12 cellular contexts compared by ENCODE assay signal in the genomic region with DNA sequence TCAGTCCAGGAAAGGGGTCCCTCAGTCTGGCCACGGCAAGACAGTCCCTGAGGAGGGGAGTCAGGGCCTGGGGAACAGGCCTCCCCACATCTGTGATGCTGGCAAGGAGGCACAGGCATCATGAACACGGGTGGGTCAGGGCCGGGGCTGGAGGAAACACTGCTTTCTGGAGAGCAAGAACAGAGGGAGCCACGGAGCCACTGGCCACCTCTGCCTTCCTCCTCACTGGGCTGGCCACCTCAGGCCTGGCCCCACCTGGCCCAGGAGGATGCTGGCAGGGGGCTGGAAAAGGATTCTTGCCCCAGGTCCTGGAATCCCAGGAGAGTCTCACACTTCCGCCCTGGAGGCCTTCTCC. TPM values are rescaled to one million over a fixed set of nuclear protein-coding genes. Genes with fewer than 3 reads are reported as not detected.
DNase-seq lines count a peak whose midpoint lies in the region; ATAC-seq, FAIRE-seq and TF ChIP-seq lines count a peak whose summit lies in the region.
"Had no signal": no experiment of that assay in that cellular context is flagged by ENCODE, and none has a peak within 500 bp of the region (broad histone marks: within the 10 kb centered on the region; RNA-seq: fewer than 3 reads in every experiment).

No MANE protein-coding gene starts in this region.

- dilution Hi-C loops in keratinocyte (cut with MboI; ENCODE audit: extremely low pct_ligation_motif_present, low sequenced_read_pairs): no loop called here

- H3K36me3 Mint-ChIP-seq in T-helper 17 cell (ENCODE audit: low read depth) (no peaks in the 10 kb centered on the region), type B pancreatic cell (no peaks in the 10 kb centered on the region)

- H3K9me3 Mint-ChIP-seq in type B pancreatic cell: no peaks in the 10 kb centered on the region

- no peak overlapping the region for H3K4me3 ChIP-seq in heart right ventricle
- H3K4me3 ChIP-seq in keratinocyte (ENCODE audit: control insufficient read depth in 2 of 3, extremely low read depth in 1 of 3, insufficient read depth in 2 of 3, low read depth in 1 of 3, low read length in 3 of 3): no peak overlapping the region
- H3K4me3 ChIP-seq: smooth muscle cell had no signal

- peaks cover 0 to 11% (median 0%) of the 10 kb centered on the region in 7 donors for H3K27me3 ChIP-seq in heart right ventricle
- H3K27me3 ChIP-seq in keratinocyte (ENCODE audit: control insufficient read depth, extremely low read depth, insufficient read depth, low read length): no peaks in the 10 kb centered on the region

- no peaks in the 10 kb centered on the region for H3K36me3 ChIP-seq in heart right ventricle
- H3K36me3 ChIP-seq in keratinocyte (ENCODE audit: control insufficient read depth in 2 of 2, extremely low read depth in 1 of 2, insufficient read depth in 2 of 2, low read length in 2 of 2): peaks cover 7 to 13% of the 10 kb centered on the region in 2 experiments

- peaks cover 32% of the 10 kb centered on the region for H3K4me1 Mint-ChIP-seq in T-helper 17 cell
- peaks cover 48% of the 10 kb centered on the region for H3K4me1 Mint-ChIP-seq in type B pancreatic cell (ENCODE audit: unreplicated experiment)

- TF ChIP-seq CTCF in heart right ventricle (IDR thresholded peaks at IDR 0.05) (no peak), keratinocyte (optimal IDR thresholded peaks at IDR 0.05 in 1 of 3, IDR thresholded peaks at IDR 0.05 in 1 of 3, conservative IDR thresholded peaks at IDR 0.05 in 1 of 3; ENCODE audit: extremely low read depth in 1 of 3, insufficient read depth in 2 of 3, low read length in 3 of 3) (no peak), type B pancreatic cell (conservative IDR thresholded peaks at IDR 0.05) (no peak)

- H3K27me3 Mint-ChIP-seq in T-helper 17 cell (peaks cover 4% of the 10 kb centered on the region), type B pancreatic cell (peaks cover 11% of the 10 kb centered on the region)

- H3K9me1 ChIP-seq in keratinocyte (ENCODE audit: control insufficient read depth, extremely low read depth, insufficient read depth, low read length): peaks cover 7% of the 10 kb centered on the region

- no peak overlapping the region for H2AFZ ChIP-seq in keratinocyte (ENCODE audit: control insufficient read depth, low read length)

- no peak overlapping the region for H3K4me2 ChIP-seq in keratinocyte (ENCODE audit: control insufficient read depth, extremely low read depth, insufficient read depth, low read depth, low read length)

- no peak for FAIRE-seq in keratinocyte (lab: Jason Lieb, UNC)

- H3K27ac ChIP-seq in heart right ventricle (peak overlapping the region in 9 of 10 donors; percentile 1 to 74 (median 40)), keratinocyte (ENCODE audit: control insufficient read depth, insufficient read depth, low read length) (peak overlapping the region; percentile 70)

- DNase-seq in heart right ventricle: no peak
- no peak for DNase-seq in cardiac septum (ENCODE audit: low spot score)
- no peak for DNase-seq in T-helper 17 cell
- no peak for DNase-seq in keratinocyte (ENCODE audit: low read depth, low spot score)
- DNase-seq in type B pancreatic cell (ENCODE audit: extremely low spot score, unreplicated experiment): no peak
- DNase-seq in mucosa of gallbladder (ENCODE audit: low spot score): no peak
- DNase-seq in DMS153 (lab: John Stamatoyannopoulos, UW): no peak
- DNase-seq: cerebellar nuclear complex, GF-D8, NCI-H345 had no signal

- peaks cover 10% of the 10 kb centered on the region for H3K79me2 ChIP-seq in keratinocyte (ENCODE audit: control insufficient read depth, insufficient read depth, low read length)

- H3K4me3 Mint-ChIP-seq in T-helper 17 cell (peak overlapping the region; percentile 87), type B pancreatic cell (no peak overlapping the region)

- H3K27ac Mint-ChIP-seq in T-helper 17 cell: peak overlapping the region; percentile 92
- H3K27ac Mint-ChIP-seq in type B pancreatic cell: peak overlapping the region; percentile 94

- intact Hi-C loops in heart right ventricle (cut with DNase I): loop anchor here in 2 of 10 donors (5.0 kb wide), 1 partner anchor 42 kb away; no protein-coding TSS in a partner anchor
- intact Hi-C loops in cardiac septum (cut with DNase I): no loop called here

- H3K4me1 ChIP-seq in heart right ventricle (peaks cover 13 to 68% (median 52%) of the 10 kb centered on the region in 9 donors), keratinocyte (ENCODE audit: control insufficient read depth, extremely low read depth, insufficient read depth, low read length) (peaks cover 42% of the 10 kb centered on the region)

- ATAC-seq in heart right ventricle (no peak), T-helper 17 cell (no peak), HG03097 (IDR thresholded peaks at IDR 0.05; ENCODE audit: low FRiP score, unreplicated experiment) (no peak)

- H4K20me1 ChIP-seq in keratinocyte (ENCODE audit: control insufficient read depth, extremely low read depth, insufficient read depth, low read length): peaks cover 7% of the 10 kb centered on the region

- WGBS in heart right ventricle, 2 donors: 66 to 72% methylated on average over 5 of the region's 5 CpGs

- peak overlapping the region; percentile 60 for H3K9ac ChIP-seq in keratinocyte (ENCODE audit: control insufficient read depth, extremely low read depth, insufficient read depth, low read length)

- H3K9me3 ChIP-seq in heart right ventricle (no peaks in the 10 kb centered on the region), T-helper 17 cell (ENCODE audit: control insufficient read depth, low read length, poor library complexity, severe bottlenecking) (no peaks in the 10 kb centered on the region), keratinocyte (ENCODE audit: control insufficient read depth, low read depth, low read length) (no peaks in the 10 kb centered on the region)

RNA-seq across cellular contexts. Expression of gene BLACAT1, which starts 15.7 kb away (rescaled TPM):
- total RNA-seq in heart right ventricle (under 1 TPM in 1 of 10 donors, not detected in 9; 0.15 TPM), cardiac septum (not detected), T-helper 17 cell (under 1 TPM; 0.10 TPM), type B pancreatic cell (ENCODE audit: low replicate concordance) (2.4 and 6.8 TPM in 2 replicates), mucosa of gallbladder (0.81 TPM)
- polyA plus RNA-seq in heart right ventricle (not detected), keratinocyte (2.3 to 5.2 TPM (median 4.0 TPM) in 3 replicates)
- 0.62 TPM for polyA plus RNA-seq in keratinocyte (2011; ENCODE audit: low read depth)
- 1.7 and 2.2 TPM in 2 replicates for polyA plus RNA-seq in keratinocyte (2011; cell fraction: cytosol; rRNA removed)
- polyA plus RNA-seq in keratinocyte (2011; cell fraction: nucleus; rRNA removed): 14.6 and 16.6 TPM in 2 replicates
- 1.3 and 1.8 TPM in 2 replicates for polyA plus RNA-seq in keratinocyte (2012; ENCODE audit: low replicate concordance)
- polyA minus RNA-seq in keratinocyte: 3.4 to 9.0 TPM (median 6.4 TPM) in 3 replicates
- 1.2 TPM for polyA minus RNA-seq in keratinocyte (2011; cell fraction: cytosol; rRNA and poly(A)+ RNA removed)
- 3.9 and 7.1 TPM in 2 replicates for polyA minus RNA-seq in keratinocyte (2011; cell fraction: nucleus; rRNA and poly(A)+ RNA removed)

RNA-seq across cellular contexts. Expression of gene LEMD1, which starts 18.2 kb away (rescaled TPM):
- total RNA-seq in heart right ventricle (not detected), cardiac septum (not detected), T-helper 17 cell (not detected), type B pancreatic cell (ENCODE audit: low replicate concordance) (5.5 and 8.1 TPM in 2 replicates), mucosa of gallbladder (1.0 TPM)
- polyA plus RNA-seq in heart right ventricle (not detected), keratinocyte (0.91 to 3.4 TPM (median 1.9 TPM) in 3 replicates)
- 53.8 TPM for polyA plus RNA-seq in keratinocyte (2011; ENCODE audit: low read depth)
- polyA plus RNA-seq in keratinocyte (2011; cell fraction: cytosol; rRNA removed): 2.7 and 4.3 TPM in 2 replicates
- 6.5 and 7.2 TPM in 2 replicates for polyA plus RNA-seq in keratinocyte (2011; cell fraction: nucleus; rRNA removed)
- polyA plus RNA-seq in keratinocyte (2012; ENCODE audit: low replicate concordance): 1.8 and 60.2 TPM in 2 replicates
- polyA minus RNA-seq in keratinocyte: 5.7 to 15.9 TPM (median 6.8 TPM) in 3 replicates
- not detected for polyA minus RNA-seq in keratinocyte (2011; cell fraction: cytosol; rRNA and poly(A)+ RNA removed)
- polyA minus RNA-seq in keratinocyte (2011; cell fraction: nucleus; rRNA and poly(A)+ RNA removed): 3.9 and 5.8 TPM in 2 replicates
